8 cellular contexts compared by ENCODE assay signal in genomic region chr19:9205506-9206113, GRCh38. TPM values are rescaled to one million over a fixed set of nuclear protein-coding genes. Genes with fewer than 3 reads are reported as not detected.
A peak's percentile ranks its signal among the peaks of the same experiment; 100 is the strongest.
DNase-seq lines count a peak whose midpoint lies in the region; ATAC-seq and TF ChIP-seq lines count a peak whose summit lies in the region.

No MANE protein-coding gene starts in this region.

- TF ChIP-seq POLR2A in uterus (IDR thresholded peaks at IDR 0.05) = no peak

- no peaks in the 10 kb centered on the region for H4K20me1 ChIP-seq in DOHH2 (ENCODE audit: control insufficient read depth, insufficient read depth, low read depth, low read length)
- no peaks in the 10 kb centered on the region for H4K20me1 ChIP-seq in Loucy (ENCODE audit: insufficient read depth, low read length, poor library complexity, severe bottlenecking)

- no peaks in the 10 kb centered on the region for H3K4me1 ChIP-seq in DOHH2 (ENCODE audit: control insufficient read depth, low read length)
- H3K4me1 ChIP-seq in Loucy (ENCODE audit: insufficient read depth, low read length, poor library complexity, severe bottlenecking) = no peaks in the 10 kb centered on the region
- H3K4me1 ChIP-seq in rectal smooth muscle tissue (ENCODE audit: control insufficient read depth, insufficient read depth, low read length) = no peaks in the 10 kb centered on the region
- H3K4me1 ChIP-seq in uterus = no peaks in the 10 kb centered on the region

- peak; percentile 73 for TF ChIP-seq CTCF in DOHH2 (IDR thresholded peaks at IDR 0.05; ENCODE audit: low read depth, low read length, poor library complexity, severe bottlenecking)
- TF ChIP-seq CTCF in Loucy (conservative IDR thresholded peaks at IDR 0.05; ENCODE audit: low read length) = peak; percentile 79
- TF ChIP-seq CTCF in uterus (IDR thresholded peaks at IDR 0.05) = peak; percentile 77 to 85 (median 84)

- H3K27ac ChIP-seq in DOHH2 (ENCODE audit: low read depth, low read length) (no peak overlapping the region), rectal smooth muscle tissue (ENCODE audit: low read depth, low read length) (no peak overlapping the region), uterus (no peak overlapping the region)

- intact Hi-C loops in left cardiac atrium (cut with DNase I) (loop anchor here in 1 of 2 donors (5.0 kb wide), 1 partner anchor 592 kb away; no protein-coding TSS in a partner anchor), uterus (cut with DNase I; ENCODE audit: low total_unique reads) (no loop called here)

- H3K36me3 ChIP-seq in DOHH2 (ENCODE audit: control insufficient read depth, low read length) (no peaks in the 10 kb centered on the region), Loucy (ENCODE audit: insufficient read depth, low read length) (no peaks in the 10 kb centered on the region), rectal smooth muscle tissue (ENCODE audit: control insufficient read depth, insufficient read depth, low read length) (no peaks in the 10 kb centered on the region), uterus (no peaks in the 10 kb centered on the region)

- H3K9ac ChIP-seq in Loucy (ENCODE audit: low read depth, low read length, poor library complexity, severe bottlenecking) (no peak overlapping the region), rectal smooth muscle tissue (ENCODE audit: low read length) (no peak overlapping the region)

- H3K27me3 ChIP-seq in DOHH2 (ENCODE audit: control insufficient read depth, low read length) = peaks cover 3% of the 10 kb centered on the region; the same call in 1 of the 2 replicates
- no peaks in the 10 kb centered on the region for H3K27me3 ChIP-seq in Loucy (ENCODE audit: insufficient read depth, low read length, poor library complexity, severe bottlenecking)
- no peaks in the 10 kb centered on the region for H3K27me3 ChIP-seq in rectal smooth muscle tissue (ENCODE audit: control insufficient read depth, insufficient read depth, low read length)
- H3K27me3 ChIP-seq in uterus = no peaks in the 10 kb centered on the region

- DNase-seq in SW480 (ENCODE audit: low spot score) = peak; percentile 58
- DNase-seq in activated naive CD8-positive, alpha-beta T cell treated with anti-CD3 and anti-CD28 coated beads, Interleukin-2, amount 50 U/mL, for 16 hours (ENCODE audit: low read depth, low spot score) = peak; percentile 44
- peak; percentile 77 for DNase-seq in left cardiac atrium
- DNase-seq in uterus = peak; percentile 57 to 70

- no peak overlapping the region for H3K4me2 ChIP-seq in DOHH2 (ENCODE audit: low read length)
- peak overlapping the region; percentile 76 for H3K4me2 ChIP-seq in Loucy (ENCODE audit: low read depth, low read length, poor library complexity, severe bottlenecking)

- H2AFZ ChIP-seq in Loucy (ENCODE audit: low read length) = peak overlapping the region; percentile 88

- ATAC-seq in left cardiac atrium (peak in 1 of 2 donors; percentile 81), GM21723 (IDR thresholded peaks at IDR 0.05; ENCODE audit: unreplicated experiment) (no peak)

- no peak overlapping the region for H3K4me3 ChIP-seq in DOHH2 (ENCODE audit: low read length)
- H3K4me3 ChIP-seq in Loucy (ENCODE audit: low read length, poor library complexity, severe bottlenecking) = peak overlapping the region; percentile 62
- peak overlapping the region; percentile 55 for H3K4me3 ChIP-seq in rectal smooth muscle tissue (ENCODE audit: low read length)
- H3K4me3 ChIP-seq in uterus = peak overlapping the region in 1 of 2 donors; percentile 35

- H3K79me2 ChIP-seq in DOHH2 (ENCODE audit: control insufficient read depth, low read length) (no peaks in the 10 kb centered on the region), Loucy (ENCODE audit: insufficient read depth, low read length) (no peaks in the 10 kb centered on the region)

- H3K9me3 ChIP-seq in DOHH2 (ENCODE audit: control insufficient read depth, insufficient read depth, low read length) (no peaks in the 10 kb centered on the region), Loucy (ENCODE audit: insufficient read depth, low read depth, low read length) (no peaks in the 10 kb centered on the region), uterus (no peaks in the 10 kb centered on the region)

- H3F3A ChIP-seq in DOHH2 (ENCODE audit: control insufficient read depth, insufficient read depth) (no peaks in the 10 kb centered on the region), Loucy (ENCODE audit: low read depth) (no peaks in the 10 kb centered on the region)

- H3K9me2 ChIP-seq in DOHH2 (replicated peaks; ENCODE audit: control insufficient read depth, low read length) (no peaks in the 10 kb centered on the region), Loucy (replicated peaks; ENCODE audit: low read depth, low read length) (no peaks in the 10 kb centered on the region)

RNA-seq across cellular contexts. Expression of gene OR7D4, which starts 13.8 kb away (rescaled TPM):
- total RNA-seq in left cardiac atrium (not detected), uterus (not detected)

RNA-seq across cellular contexts. Expression of gene OR7D2, which starts 26.8 kb away (rescaled TPM):
- total RNA-seq in left cardiac atrium (under 1 TPM in 1 of 2 donors, not detected in 1; 0.21 TPM), uterus (not detected)

RNA-seq across cellular contexts. Expression of gene OR7E24, which starts 45.1 kb away (rescaled TPM):
- not detected for total RNA-seq in left cardiac atrium
- total RNA-seq in uterus = not detected
